Comparison of ENCODE assay signal across 18 cellular contexts in the genomic region with DNA sequence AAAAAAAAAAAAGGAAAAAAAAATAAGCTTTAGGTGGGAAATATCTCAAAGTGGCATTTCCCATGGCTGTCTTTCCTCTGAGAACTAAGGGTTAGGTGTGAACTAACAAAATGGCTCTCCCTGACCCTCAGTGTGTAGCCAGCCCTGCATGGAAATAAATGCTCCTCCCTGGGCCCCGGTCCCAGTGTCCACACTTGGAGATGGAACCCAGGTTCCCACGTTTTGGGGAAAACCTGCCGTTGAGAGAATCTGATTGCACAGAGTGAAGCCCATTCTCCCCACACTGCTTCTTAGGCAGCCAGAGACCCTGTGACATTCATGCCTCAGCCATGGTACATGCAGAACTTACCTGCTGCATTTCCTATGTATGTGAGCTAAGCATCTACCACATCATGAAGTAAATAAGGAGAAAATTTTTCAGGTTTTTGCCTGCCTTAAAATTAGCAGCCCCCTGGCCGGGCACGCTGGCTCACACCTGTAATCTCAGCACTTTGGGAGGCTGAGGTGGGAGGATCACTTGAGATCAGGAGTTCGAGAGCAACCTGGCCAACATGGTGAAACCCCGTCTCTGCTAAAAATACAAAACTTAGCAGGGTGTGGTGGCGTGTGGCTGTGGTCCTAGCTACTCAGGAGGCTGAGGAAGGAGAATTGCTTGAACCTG. TPM values are rescaled to one million over a fixed set of nuclear protein-coding genes. Genes with fewer than 3 reads are reported as not detected.
DNase-seq lines count a peak whose midpoint lies in the region; ATAC-seq lines count a peak whose summit lies in the region.
"Had no signal": no experiment of that assay in that cellular context is flagged by ENCODE, and none has a peak within 500 bp of the region (broad histone marks: within the 10 kb centered on the region; RNA-seq: fewer than 3 reads in every experiment).

No MANE protein-coding gene starts in this region.

- peak overlapping the region; percentile 89 for H3K4me3 Mint-ChIP-seq in activated CD8-positive, alpha-beta memory T cell treated with anti-CD3 and anti-CD28 coated beads, Interleukin-2, amount 10 ng/mL, durations not matched to agents 7 days and 5 days
- H3K4me3 Mint-ChIP-seq in IgD-negative memory B cell (peak overlapping the region; percentile 89 to 98 (median 96)), memory B cell (peak overlapping the region; percentile 93)
- peak overlapping the region; percentile 93 for H3K4me3 Mint-ChIP-seq in stimulated activated memory B cell treated with anti-CD40 and anti-IgM and Interleukin-4, amounts not matched to agents 10 μg/mL and 1 μg/mL and 100 μg/mL, for 72 hours
- H3K4me3 Mint-ChIP-seq in naive thymus-derived CD4-positive, alpha-beta T cell, result peak overlapping the region in 2 of 10 donors; percentile 38 to 98

- H3K4me3 ChIP-seq in naive thymus-derived CD4-positive, alpha-beta T cell (ENCODE audit: low read length), result no peak overlapping the region

- no peaks in the 10 kb centered on the region for H3K27me3 ChIP-seq in naive thymus-derived CD4-positive, alpha-beta T cell (ENCODE audit: control insufficient read depth in 2 of 2, insufficient read depth in 2 of 2, low read length in 2 of 2)

- no peaks in the 10 kb centered on the region for H3K9me3 Mint-ChIP-seq in activated CD8-positive, alpha-beta memory T cell treated with anti-CD3 and anti-CD28 coated beads, Interleukin-2, amount 10 ng/mL, durations not matched to agents 7 days and 5 days (ENCODE audit: low read depth)
- H3K9me3 Mint-ChIP-seq in IgD-negative memory B cell, result no peaks in the 10 kb centered on the region
- no peaks in the 10 kb centered on the region for H3K9me3 Mint-ChIP-seq in memory B cell
- no peaks in the 10 kb centered on the region for H3K9me3 Mint-ChIP-seq in stimulated activated memory B cell treated with anti-CD40 and anti-IgM and Interleukin-4, amounts not matched to agents 10 μg/mL and 1 μg/mL and 100 μg/mL, for 72 hours
- H3K9me3 Mint-ChIP-seq in naive thymus-derived CD4-positive, alpha-beta T cell, result no peaks in the 10 kb centered on the region

- H3K4me1 Mint-ChIP-seq in activated CD8-positive, alpha-beta memory T cell treated with anti-CD3 and anti-CD28 coated beads, Interleukin-2, amount 10 ng/mL, durations not matched to agents 7 days and 5 days, result peaks cover 61% of the 10 kb centered on the region
- H3K4me1 Mint-ChIP-seq in IgD-negative memory B cell (peaks cover 26 to 35% (median 29%) of the 10 kb centered on the region in 3 donors), memory B cell (peaks cover 35% of the 10 kb centered on the region)
- H3K4me1 Mint-ChIP-seq in stimulated activated memory B cell treated with anti-CD40 and anti-IgM and Interleukin-4, amounts not matched to agents 10 μg/mL and 1 μg/mL and 100 μg/mL, for 72 hours, result peaks cover 76% of the 10 kb centered on the region
- H3K4me1 Mint-ChIP-seq in naive thymus-derived CD4-positive, alpha-beta T cell, result peaks cover 32 to 57% (median 45%) of the 10 kb centered on the region in 7 donors

- CTCF ChIA-PET in activated CD8-positive, alpha-beta memory T cell treated with anti-CD3 and anti-CD28 coated beads, Interleukin-2, amount 10 ng/mL, durations not matched to agents 7 days and 5 days (lab: Charles Lee), result interaction anchor here (1.1 to 4.2 kb wide), 2 partner anchors 25 to 64 kb away, joined by 3 to 26 read pairs; no protein-coding TSS in a partner anchor
- CTCF ChIA-PET in naive thymus-derived CD4-positive, alpha-beta T cell (lab: Charles Lee), result no interaction called here

- H3K9me3 ChIP-seq in naive thymus-derived CD4-positive, alpha-beta T cell (ENCODE audit: control insufficient read depth in 2 of 3, low read length in 3 of 3), result no peaks in the 10 kb centered on the region
- H3K9me3 ChIP-seq: Caco-2 had no signal

- H3K36me3 Mint-ChIP-seq in activated CD8-positive, alpha-beta memory T cell treated with anti-CD3 and anti-CD28 coated beads, Interleukin-2, amount 10 ng/mL, durations not matched to agents 7 days and 5 days, result peaks cover 3% of the 10 kb centered on the region
- H3K36me3 Mint-ChIP-seq in IgD-negative memory B cell, result peaks cover 7% of the 10 kb centered on the region
- H3K36me3 Mint-ChIP-seq in memory B cell, result no peaks in the 10 kb centered on the region
- peaks cover 16% of the 10 kb centered on the region for H3K36me3 Mint-ChIP-seq in stimulated activated memory B cell treated with anti-CD40 and anti-IgM and Interleukin-4, amounts not matched to agents 10 μg/mL and 1 μg/mL and 100 μg/mL, for 72 hours
- peaks cover 0 to 3% (median 0%) of the 10 kb centered on the region in 5 donors for H3K36me3 Mint-ChIP-seq in naive thymus-derived CD4-positive, alpha-beta T cell
- H3K36me3 Mint-ChIP-seq: CD14-positive monocyte had no signal

- no peak overlapping the region for H3K27ac Mint-ChIP-seq in activated CD8-positive, alpha-beta memory T cell treated with anti-CD3 and anti-CD28 coated beads, Interleukin-2, amount 10 ng/mL, durations not matched to agents 7 days and 5 days
- H3K27ac Mint-ChIP-seq in IgD-negative memory B cell, result peak overlapping the region in 2 of 3 donors; percentile 95 to 97
- peak overlapping the region; percentile 90 for H3K27ac Mint-ChIP-seq in memory B cell
- peak overlapping the region; percentile 100 for H3K27ac Mint-ChIP-seq in stimulated activated memory B cell treated with anti-CD40 and anti-IgM and Interleukin-4, amounts not matched to agents 10 μg/mL and 1 μg/mL and 100 μg/mL, for 72 hours
- H3K27ac Mint-ChIP-seq in naive thymus-derived CD4-positive, alpha-beta T cell, result no peak overlapping the region

- no peak for ATAC-seq in activated CD8-positive, alpha-beta memory T cell treated with anti-CD3 and anti-CD28 coated beads, Interleukin-2, amount 10 ng/mL, durations not matched to agents 7 days and 5 days
- no peak for ATAC-seq in memory B cell (ENCODE audit: low read depth)
- no peak for ATAC-seq in stimulated activated memory B cell treated with anti-CD40 and anti-IgM and Interleukin-4, amounts not matched to agents 10 μg/mL and 1 μg/mL and 100 μg/mL, for 72 hours
- no peak for ATAC-seq in naive thymus-derived CD4-positive, alpha-beta T cell
- no peak for ATAC-seq in HG02852 (IDR thresholded peaks at IDR 0.05; ENCODE audit: unreplicated experiment)

- intact Hi-C loops in naive thymus-derived CD4-positive, alpha-beta T cell (cut with micrococcal nuclease), result loop anchor here in 1 of 2 donors (5.0 kb wide), 2 partner anchors 32 to 278 kb away; a partner anchor contains a TSS

- no peak overlapping the region for H3K27ac ChIP-seq in naive thymus-derived CD4-positive, alpha-beta T cell (ENCODE audit: low read depth, low read length)
- H3K27ac ChIP-seq: RWPE1 had no signal

- POLR2A ChIA-PET in naive thymus-derived CD4-positive, alpha-beta T cell (lab: Charles Lee), result interaction anchor here (0.6 kb wide), 1 partner anchor 1009 kb away, joined by 3 read pairs; no protein-coding TSS in a partner anchor

- H3K4me1 ChIP-seq in naive thymus-derived CD4-positive, alpha-beta T cell (ENCODE audit: control insufficient read depth in 2 of 2, insufficient read depth in 2 of 2, low read length in 2 of 2), result peaks cover 25 to 27% of the 10 kb centered on the region in 2 donors

- H3K27me3 Mint-ChIP-seq in activated CD8-positive, alpha-beta memory T cell treated with anti-CD3 and anti-CD28 coated beads, Interleukin-2, amount 10 ng/mL, durations not matched to agents 7 days and 5 days, result peaks cover 14% of the 10 kb centered on the region
- peaks cover 4% of the 10 kb centered on the region for H3K27me3 Mint-ChIP-seq in IgD-negative memory B cell
- no peaks in the 10 kb centered on the region for H3K27me3 Mint-ChIP-seq in memory B cell
- no peaks in the 10 kb centered on the region for H3K27me3 Mint-ChIP-seq in stimulated activated memory B cell treated with anti-CD40 and anti-IgM and Interleukin-4, amounts not matched to agents 10 μg/mL and 1 μg/mL and 100 μg/mL, for 72 hours
- peaks cover 0 to 8% (median 0%) of the 10 kb centered on the region in 5 donors for H3K27me3 Mint-ChIP-seq in naive thymus-derived CD4-positive, alpha-beta T cell

- DNase-seq in activated CD8-positive, alpha-beta memory T cell treated with anti-CD3 and anti-CD28 coated beads, Interleukin-2, amount 10 ng/mL, durations not matched to agents 7 days and 5 days, result no peak
- no peak for DNase-seq in activated CD8-positive, alpha-beta memory T cell treated with anti-CD3 and anti-CD28 coated beads, Interleukin-2, amount 50 U/mL, for 48 hours
- DNase-seq in memory B cell (ENCODE audit: low spot score in 2 of 2), result no peak
- no peak for DNase-seq in naive thymus-derived CD4-positive, alpha-beta T cell
- no peak for DNase-seq in NCI-H2081 (lab: John Stamatoyannopoulos, UW)
- DNase-seq: 8988T; Caco-2; NCI-H2107; NCI-H226; NCI-H69; NK-92 treated with Interleukin-12 subunit alpha and Interleukin-12 subunit beta, amount 100 ng/mL, for 24 hours had no signal

- H3K36me3 ChIP-seq in naive thymus-derived CD4-positive, alpha-beta T cell (ENCODE audit: control insufficient read depth in 2 of 3, insufficient read depth in 3 of 3, low read length in 3 of 3), result no peaks in the 10 kb centered on the region

RNA-seq across cellular contexts. Expression of a gene that starts 34.5 kb away (rescaled TPM):
- not detected for total RNA-seq in activated CD8-positive, alpha-beta memory T cell treated with anti-CD3 and anti-CD28 coated beads, Interleukin-2, amount 10 ng/mL, durations not matched to agents 7 days and 5 days
- polyA plus RNA-seq in IgD-negative memory B cell, result not detected
- total RNA-seq in naive thymus-derived CD4-positive, alpha-beta T cell, result not detected
- polyA plus RNA-seq in naive thymus-derived CD4-positive, alpha-beta T cell, result not detected
- total RNA-seq: Caco-2, HT-29, SK-MEL-5 had no signal
- polyA plus RNA-seq: CD14-positive monocyte had no signal

RNA-seq across cellular contexts. Expression of a gene that starts 34.6 kb away (rescaled TPM):
- total RNA-seq in activated CD8-positive, alpha-beta memory T cell treated with anti-CD3 and anti-CD28 coated beads, Interleukin-2, amount 10 ng/mL, durations not matched to agents 7 days and 5 days, result 10 to 100 TPM; 52.2 to 72.7 TPM
- polyA plus RNA-seq in IgD-negative memory B cell, result 10.0 TPM
- total RNA-seq in naive thymus-derived CD4-positive, alpha-beta T cell, result 100 to 1,000 TPM in 1 of 5 experiments, 10 to 100 TPM in 4; 61.4 to 115 (median 72.5) TPM
- 1 to 10 TPM; 2.4 to 5.2 TPM for polyA plus RNA-seq in naive thymus-derived CD4-positive, alpha-beta T cell

Comparison
In these comparisons a context has a peak if more than half of its experiments do, and no peak if none do; other contexts are left out.
1. H3K27ac Mint-ChIP-seq: peak in IgD-negative memory B cell (2 of 3), memory B cell (single experiment) and stimulated activated memory B cell treated with anti-CD40 and anti-IgM and Interleukin-4, amounts not matched to agents 10 μg/mL and 1 μg/mL and 100 μg/mL, for 72 hours (single experiment); none in activated CD8-positive, alpha-beta memory T cell treated with anti-CD3 and anti-CD28 coated beads, Interleukin-2, amount 10 ng/mL, durations not matched to agents 7 days and 5 days (single experiment) and naive thymus-derived CD4-positive, alpha-beta T cell (0 of 9).